ENCODE assay signal across 28 cellular contexts in genomic region chr1:143665606-143666005, GRCh38.
DNase-seq lines count a peak whose midpoint lies in the region; ATAC-seq and TF ChIP-seq lines count a peak whose summit lies in the region.
"Had no signal": no experiment of that assay in that cellular context is flagged by ENCODE, and none has a peak within 500 bp of the region (broad histone marks: within the 10 kb centered on the region; RNA-seq: fewer than 3 reads in every experiment).

No MANE protein-coding gene starts in this region.

- H3K4me3 ChIP-seq in gastrocnemius medialis = no peak overlapping the region
- H3K4me3 ChIP-seq: A549, GM23338, K562, Peyer's patch had no signal

- H3K27ac ChIP-seq in gastrocnemius medialis = no peak overlapping the region
- H3K27ac ChIP-seq: A549, C4-2B, Peyer's patch had no signal

- H3K36me3 ChIP-seq in gastrocnemius medialis = no peaks in the 10 kb centered on the region
- H3K36me3 ChIP-seq: Peyer's patch had no signal

- TF ChIP-seq CTCF in gastrocnemius medialis (IDR thresholded peaks at IDR 0.05 in 4 of 5, conservative IDR thresholded peaks at IDR 0.05 in 1 of 5) = no peak

- in situ Hi-C loops in gastrocnemius medialis (cut with MboI; ENCODE audit: low sequenced_read_pairs in 4 of 4) = no loop called here

- intact Hi-C loops in gastrocnemius medialis (cut with DNase I; ENCODE audit: low total_unique reads) = no loop called here

- H3K27me3 ChIP-seq in gastrocnemius medialis = peaks cover 0 to 24% (median 0%) of the 10 kb centered on the region in 3 donors
- H3K27me3 ChIP-seq: Peyer's patch had no signal

- no peak for TF ChIP-seq POLR2A in gastrocnemius medialis (IDR thresholded peaks at IDR 0.05)

- no peaks in the 10 kb centered on the region for H3K4me1 ChIP-seq in gastrocnemius medialis
- H3K4me1 ChIP-seq: A549, Peyer's patch had no signal

- no peaks in the 10 kb centered on the region for H3K9me3 ChIP-seq in gastrocnemius medialis
- H3K9me3 ChIP-seq: Peyer's patch, SK-N-SH had no signal

- DNase-seq in CMK (ENCODE audit: low read depth) (peak; percentile 15), Kasumi-1 (lab: John Stamatoyannopoulos, UW) (peak; percentile 8), OCI-M1 (lab: John Stamatoyannopoulos, UW) (peak; percentile 12), medulla oblongata (ENCODE audit: extremely low spot score) (peak; percentile 74), gastrocnemius medialis (no peak), DMS79 (lab: John Stamatoyannopoulos, UW) (no peak)
- no peak for DNase-seq in NK-92 treated with Interleukin-12 subunit alpha and Interleukin-12 subunit beta, amount 100 ng/mL, for 24 hours (lab: John Stamatoyannopoulos, UW)
- DNase-seq: Calu3; CD8-positive, alpha-beta memory T cell; DND-41; H9; MM.1S; NCI-H1105 treated with DMSO at 0.1 percent for 48 hours; NCI-H146; NCI-H1930; NCI-H2107; NCI-H524 treated with DMSO at 0.1 percent for 48 hours; NCI-H774; Peyer's patch; SHP77 treated with DMSO at 0.1 percent for 48 hours; SK-N-SH; T-cell had no signal

- ATAC-seq in gastrocnemius medialis (no peak), GM19455 (IDR thresholded peaks at IDR 0.05; ENCODE audit: unreplicated experiment) (no peak)
- ATAC-seq: A549, GM23338, HepG2, K562, T-cell had no signal

Comparison
In these comparisons a context has a peak if more than half of its experiments do, and no peak if none do; other contexts are left out.
1. DNase-seq: peak in CMK (single experiment), Kasumi-1 (2 of 2), OCI-M1 (single experiment) and medulla oblongata (single experiment); none in NK-92 treated with Interleukin-12 subunit alpha and Interleukin-12 subunit beta, amount 100 ng/mL, for 24 hours (single experiment), gastrocnemius medialis (0 of 2) and DMS79 (single experiment).